Comparison of ENCODE assay signal across 7 cellular contexts in the genomic region with DNA sequence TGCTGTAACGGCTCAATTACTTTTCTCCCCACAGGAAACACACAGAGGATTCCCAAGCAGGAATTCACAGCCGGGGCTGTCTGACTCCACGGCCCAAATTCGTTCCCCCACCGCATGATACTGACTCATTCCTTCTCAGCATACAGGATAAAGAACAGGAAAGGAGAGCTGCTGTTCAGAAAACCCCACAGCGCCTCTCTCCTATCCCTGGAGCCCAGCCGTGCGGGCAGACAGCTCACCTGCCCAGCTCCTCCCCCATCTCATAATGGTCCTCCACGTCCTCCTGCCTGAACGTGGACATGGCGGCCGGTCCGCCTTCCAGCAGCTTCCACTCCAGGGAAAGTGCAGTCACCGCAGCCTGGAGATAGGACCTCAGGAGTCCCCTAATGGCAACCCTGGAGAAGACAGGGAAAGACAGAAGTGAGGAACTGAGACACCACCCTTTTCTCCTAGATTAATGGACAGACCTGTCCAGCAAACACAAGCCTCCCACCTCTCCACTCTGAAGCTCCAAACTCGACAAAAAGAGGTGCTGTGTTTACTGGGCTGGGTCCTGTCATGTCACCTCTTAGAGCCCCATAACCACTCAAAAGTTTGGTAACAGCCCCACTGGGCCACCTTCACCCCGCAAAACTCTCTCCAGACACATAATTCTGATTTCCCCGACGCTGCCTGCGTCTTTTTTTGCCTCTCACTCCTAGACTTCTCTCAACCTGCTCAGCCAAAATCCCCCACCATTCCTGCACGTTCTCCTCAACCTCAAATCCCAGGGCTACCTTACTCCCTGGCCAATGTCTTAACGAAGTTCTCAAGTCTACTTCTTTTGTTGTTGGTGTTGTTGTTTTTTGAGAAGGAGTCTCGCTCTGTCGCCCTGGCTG. TPM values are rescaled to one million over a fixed set of nuclear protein-coding genes. Genes with fewer than 3 reads are reported as not detected.
DNase-seq lines count a peak whose midpoint lies in the region; ATAC-seq and TF ChIP-seq lines count a peak whose summit lies in the region.

No MANE protein-coding gene starts in this region.

- H3K9me3 ChIP-seq in H9 (ENCODE audit: control insufficient read depth, low read depth, low read length) (no peaks in the 10 kb centered on the region), RWPE2 (ENCODE audit: severe bottlenecking) (no peaks in the 10 kb centered on the region), neural cell (ENCODE audit: low read length) (no peaks in the 10 kb centered on the region)

- H3K4me2 ChIP-seq in H9 (ENCODE audit: insufficient read depth, insufficient read length, low read length) (peak overlapping the region; percentile 96), neural cell (ENCODE audit: low read length) (peak overlapping the region; percentile 80)

- peak overlapping the region; percentile 88; the same call in 1 of the 2 replicates for H3K14ac ChIP-seq in H9 (ENCODE audit: insufficient read depth, low read length)

- H3K23me2 ChIP-seq in H9 (ENCODE audit: insufficient read length, low read depth, low read length, poor library complexity, severe bottlenecking) = peaks cover 13% of the 10 kb centered on the region

- H3K79me1 ChIP-seq in H9 (ENCODE audit: insufficient read depth, low read depth, low read length, poor library complexity, severe bottlenecking) = peaks cover 7% of the 10 kb centered on the region

- peaks cover 21 to 46% (median 41%) of the 10 kb centered on the region in 3 experiments; a peak in 6 of 7 replicates for H3K36me3 Mint-ChIP-seq in H9 (ENCODE audit: insufficient read depth in 1 of 3, low read depth in 3 of 3)

- H3K27me3 Mint-ChIP-seq in H9 (ENCODE audit: low read depth) = peaks cover 2% of the 10 kb centered on the region

- H3K9ac ChIP-seq in H9 (ENCODE audit: extremely low read depth, insufficient read length, low read length) (peak overlapping the region; percentile 78), neural cell (ENCODE audit: low read length) (peak overlapping the region; percentile 95)

- peaks cover 2% of the 10 kb centered on the region; the same call in 1 of the 2 replicates for H3K4me1 ChIP-seq in H9 (ENCODE audit: insufficient read depth, low read length)
- peaks cover 12% of the 10 kb centered on the region for H3K4me1 ChIP-seq in RWPE2 (ENCODE audit: insufficient read depth, poor library complexity, severe bottlenecking)

- ATAC-seq in RWPE2 (ENCODE audit: low read depth) (peak; percentile 57), GM18858 (IDR thresholded peaks at IDR 0.05; ENCODE audit: unreplicated experiment) (no peak)

- H3K27ac Mint-ChIP-seq in H9 = peak overlapping the region; percentile 98 to 99 (median 99)

- H3T11ph ChIP-seq in H9 (ENCODE audit: low read length) = no peak overlapping the region

- no peak overlapping the region for H2BK12ac ChIP-seq in H9 (ENCODE audit: insufficient read length, low read depth, low read length)

- H4K20me1 ChIP-seq in H9 (ENCODE audit: control insufficient read depth, insufficient read depth, insufficient read length) (no peaks in the 10 kb centered on the region), neural cell (ENCODE audit: insufficient read depth) (no peaks in the 10 kb centered on the region)

- H2BK20ac ChIP-seq in H9 (ENCODE audit: low read depth, low read length, poor library complexity, severe bottlenecking) = no peak overlapping the region

- H3K4ac ChIP-seq in H9 (ENCODE audit: low read depth, low read length) = peak overlapping the region; percentile 46; the same call in 1 of the 2 replicates

- H3K36me3 ChIP-seq in RWPE2 (ENCODE audit: low read depth) = peaks cover 43% of the 10 kb centered on the region
- no peaks in the 10 kb centered on the region for H3K36me3 ChIP-seq in neural cell (ENCODE audit: insufficient read depth, low read length)

- H2BK120ac ChIP-seq in H9 (ENCODE audit: low read depth, low read length, poor library complexity, severe bottlenecking) = peak overlapping the region; percentile 24

- no peak overlapping the region for H4K91ac ChIP-seq in H9 (ENCODE audit: insufficient read length, low read depth, low read length)

- peaks cover 13% of the 10 kb centered on the region; the same call in 1 of the 2 replicates for H3K79me2 ChIP-seq in H9 (ENCODE audit: insufficient read depth, low read length)
- H3K79me2 ChIP-seq in neural cell (replicated peaks; ENCODE audit: insufficient read depth, low read length) = peaks cover 33% of the 10 kb centered on the region

- no peak overlapping the region for H4K8ac ChIP-seq in H9 (replicated peaks; ENCODE audit: insufficient read length, low read depth, low read length)

- H3K27ac ChIP-seq in H9 (ENCODE audit: insufficient read length, low read depth, low read length) (peak overlapping the region; percentile 38), RWPE2 (ENCODE audit: poor library complexity, severe bottlenecking) (peak overlapping the region; percentile 92), neural cell (ENCODE audit: low read length) (no peak overlapping the region)

- H2AK5ac ChIP-seq in H9 (ENCODE audit: insufficient read length, low read length) = no peak overlapping the region

- no peak for TF ChIP-seq EP300 in neural cell (conservative IDR thresholded peaks at IDR 0.05; ENCODE audit: poor library complexity, severe bottlenecking)

- H3K4me3 ChIP-seq in RWPE2 (ENCODE audit: severe bottlenecking) (peak overlapping the region; percentile 96), epithelial cell of proximal tubule (ENCODE audit: low read depth, low read length) (peak overlapping the region; percentile 91), neural cell (ENCODE audit: low read length) (peak overlapping the region; percentile 94)

- no peaks in the 10 kb centered on the region for H3K9me3 Mint-ChIP-seq in H9

- H3K56ac ChIP-seq in H9 (ENCODE audit: insufficient read length, low read depth, low read length) = no peak overlapping the region

- H2AFZ ChIP-seq in H9 (ENCODE audit: low read length) (no peak overlapping the region), neural cell (ENCODE audit: low read depth, low read length) (no peak overlapping the region)

- H3K4me3 Mint-ChIP-seq in H9 = peak overlapping the region; percentile 94 to 95

- peak overlapping the region; percentile 75 for H3K18ac ChIP-seq in H9 (ENCODE audit: insufficient read length, low read depth, low read length)

- no peak for TF ChIP-seq RAD21 in neural cell (conservative IDR thresholded peaks at IDR 0.05)

- no peak overlapping the region for H2BK5ac ChIP-seq in H9 (ENCODE audit: insufficient read length, low read length)

- TF ChIP-seq CTCF in H9 (conservative IDR thresholded peaks at IDR 0.05) (no peak), RWPE2 (IDR thresholded peaks at IDR 0.05; ENCODE audit: poor library complexity, severe bottlenecking) (peak; percentile 25), epithelial cell of proximal tubule (conservative IDR thresholded peaks at IDR 0.05; ENCODE audit: low read depth, low read length) (peak; percentile 33), neural cell (IDR thresholded peaks at IDR 0.05; ENCODE audit: poor library complexity, severe bottlenecking) (no peak)

- no peak overlapping the region for H2BK15ac ChIP-seq in H9 (ENCODE audit: low read depth, low read length)

- H3F3A ChIP-seq in neural cell (ENCODE audit: insufficient read depth, low read length, poor library complexity, severe bottlenecking) = no peaks in the 10 kb centered on the region

- peak; percentile 81 for DNase-seq in H9
- DNase-seq in RWPE2 (ENCODE audit: low spot score) = peak; percentile 91
- DNase-seq in epithelial cell of proximal tubule (ENCODE audit: low read depth) = no peak
- no peak for DNase-seq in NCI-H128 (lab: John Stamatoyannopoulos, UW; ENCODE audit: unreplicated experiment)
- no peak for DNase-seq in NCI-H187 treated with DMSO at 0.1 percent for 48 hours (lab: John Stamatoyannopoulos, UW)

- no peak overlapping the region for H3K23ac ChIP-seq in H9 (ENCODE audit: insufficient read length, low read depth, low read length)

- H3K27me3 ChIP-seq in H9 (ENCODE audit: insufficient read depth, low read length) = no peaks in the 10 kb centered on the region
- no peaks in the 10 kb centered on the region for H3K27me3 ChIP-seq in RWPE2 (ENCODE audit: insufficient read depth, poor library complexity, severe bottlenecking)
- no peaks in the 10 kb centered on the region for H3K27me3 ChIP-seq in neural cell (ENCODE audit: insufficient read depth, low read depth, low read length)

- no peaks in the 10 kb centered on the region for H3K9me2 ChIP-seq in neural cell (ENCODE audit: insufficient read depth, low read length)

- H3K4me1 Mint-ChIP-seq in H9 = peaks cover 22 to 34% of the 10 kb centered on the region in 2 experiments

- no CpG with 5 or more reads among the region's 23 CpGs for WGBS in H9 (ENCODE audit: extremely low coverage, insufficient read length, low lambda C conversion rate)

- H4K5ac ChIP-seq in H9 (ENCODE audit: insufficient read length, low read depth, low read length) = no peak overlapping the region

TF ChIP-seq in neural cell, 6 proteins besides CTCF, POLR2A, EP300 and RAD21 (continues in another document):
- TF ChIP-seq MXI1 (conservative IDR thresholded peaks at IDR 0.05; ENCODE audit: poor library complexity, severe bottlenecking) = no peak

RNA-seq across cellular contexts. Expression of a gene that starts 1.2 kb away (rescaled TPM):
- total RNA-seq in H9 (2021) (114 and 121 TPM in 2 replicates), epithelial cell of proximal tubule (112 and 124 TPM in 2 replicates)
- 100 and 118 TPM in 2 replicates for polyA plus RNA-seq in neural cell
- 82.8 and 83.9 TPM in 2 replicates for polyA minus RNA-seq in neural cell

RNA-seq across cellular contexts. Expression of a gene that starts 15.6 kb away (rescaled TPM):
- total RNA-seq in H9 (2021) (3,615 and 3,676 TPM in 2 replicates), epithelial cell of proximal tubule (1,327 and 1,998 TPM in 2 replicates)
- polyA plus RNA-seq in neural cell = 716 and 865 TPM in 2 replicates
- 1,752 and 2,214 TPM in 2 replicates for polyA minus RNA-seq in neural cell

RNA-seq across cellular contexts. Expression of a gene that starts 36.8 kb away (rescaled TPM):
- total RNA-seq in H9 (2021) (60.0 and 62.7 TPM in 2 replicates), epithelial cell of proximal tubule (not detected in 2 replicates)
- not detected in 2 replicates for polyA plus RNA-seq in neural cell
- polyA minus RNA-seq in neural cell = not detected in 2 replicates

RNA-seq across cellular contexts. Expression of a gene that starts 37.9 kb away (rescaled TPM):
- total RNA-seq in H9 (2021) (52.0 and 59.4 TPM in 2 replicates), epithelial cell of proximal tubule (26.7 and 31.5 TPM in 2 replicates)
- 22.3 and 27.0 TPM in 2 replicates for polyA plus RNA-seq in neural cell
- 33.7 and 40.2 TPM in 2 replicates for polyA minus RNA-seq in neural cell

Comparison
In these comparisons a context has a peak if more than half of its experiments do, and no peak if none do; other contexts are left out.
1. DNase-seq: peak in H9 (single experiment) and RWPE2 (single experiment); none in epithelial cell of proximal tubule (single experiment), NCI-H128 (single experiment) and NCI-H187 treated with DMSO at 0.1 percent for 48 hours (single experiment).
2. CTCF ChIP-seq: peak in RWPE2 (single experiment) and epithelial cell of proximal tubule (single experiment); none in H9 (single experiment) and neural cell (single experiment).
3. RNA of a gene that starts 36.8 kb away (total RNA-seq): 60.0 to 62.7 TPM in H9; not detected in epithelial cell of proximal tubule; every median in the first group is over 10 times any median in the second.
4. Peak in every context shown above with its lines, with median percentiles within 50 percentile points of each other: H3K4me3 ChIP-seq.